ENCODE assay signal across 2 cellular contexts in genomic region chr2:189267925-189268579, GRCh38.
TF ChIP-seq lines count a peak whose summit lies in the region.

No MANE protein-coding gene starts in this region.

TF ChIP-seq in SK-N-SH, 30 proteins besides CTCF, POLR2A, EP300 and RAD21 (continued from another document):
- TF ChIP-seq, protein P1, sequence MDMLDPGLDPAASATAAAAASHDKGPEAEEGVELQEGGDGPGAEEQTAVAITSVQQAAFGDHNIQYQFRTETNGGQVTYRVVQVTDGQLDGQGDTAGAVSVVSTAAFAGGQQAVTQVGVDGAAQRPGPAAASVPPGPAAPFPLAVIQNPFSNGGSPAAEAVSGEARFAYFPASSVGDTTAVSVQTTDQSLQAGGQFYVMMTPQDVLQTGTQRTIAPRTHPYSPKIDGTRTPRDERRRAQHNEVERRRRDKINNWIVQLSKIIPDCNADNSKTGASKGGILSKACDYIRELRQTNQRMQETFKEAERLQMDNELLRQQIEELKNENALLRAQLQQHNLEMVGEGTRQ (IDR thresholded peaks at IDR 0.05; ENCODE audit: borderline replicate concordance, low read depth, low read length): no peak
- TF ChIP-seq FOXJ3 (CRISPR knock-in tag; IDR thresholded peaks at IDR 0.05): no peak
- peak; percentile 23; the same call in 1 of the 2 replicates for TF ChIP-seq TAF1 (IDR thresholded peaks at IDR 0.05; ENCODE audit: borderline replicate concordance, low read depth, low read length)
- no peak for TF ChIP-seq RCOR1 (IDR thresholded peaks at IDR 0.05; ENCODE audit: low read length)
- TF ChIP-seq REST (IDR thresholded peaks at IDR 0.05; ENCODE audit: low read depth, low read length): no peak
- TF ChIP-seq RXRA (IDR thresholded peaks at IDR 0.05; ENCODE audit: borderline replicate concordance, low read depth): 0 out of 2 replicates have a peak, but pooled peaks have one; percentile 10
- TF ChIP-seq YY1 (IDR thresholded peaks at IDR 0.05; ENCODE audit: low read depth): peak; percentile 41; the same call in 1 of the 2 replicates
- TF ChIP-seq MEF2A (IDR thresholded peaks at IDR 0.05; ENCODE audit: borderline replicate concordance, low read depth): peak; percentile 45
- peak; percentile 73; the same call in 1 of the 2 replicates for TF ChIP-seq POLR2AphosphoS5 (IDR thresholded peaks at IDR 0.05; ENCODE audit: low read depth, low read length)
- peak; percentile 70; the same call in 1 of the 2 replicates for TF ChIP-seq TEAD4 (IDR thresholded peaks at IDR 0.05; ENCODE audit: borderline replicate concordance, insufficient read depth)
- no peak for TF ChIP-seq ZBTB33 (IDR thresholded peaks at IDR 0.05; ENCODE audit: borderline replicate concordance, low read depth)
- TF ChIP-seq FOSL2 (IDR thresholded peaks at IDR 0.05; ENCODE audit: borderline replicate concordance, low read depth): peak; percentile 86; the same call in 1 of the 2 replicates
- TF ChIP-seq, protein P2, sequence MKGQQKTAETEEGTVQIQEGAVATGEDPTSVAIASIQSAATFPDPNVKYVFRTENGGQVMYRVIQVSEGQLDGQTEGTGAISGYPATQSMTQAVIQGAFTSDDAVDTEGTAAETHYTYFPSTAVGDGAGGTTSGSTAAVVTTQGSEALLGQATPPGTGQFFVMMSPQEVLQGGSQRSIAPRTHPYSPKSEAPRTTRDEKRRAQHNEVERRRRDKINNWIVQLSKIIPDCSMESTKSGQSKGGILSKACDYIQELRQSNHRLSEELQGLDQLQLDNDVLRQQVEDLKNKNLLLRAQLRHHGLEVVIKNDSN (IDR thresholded peaks at IDR 0.05; ENCODE audit: borderline replicate concordance, low read depth): no peak
- peak; percentile 70 for TF ChIP-seq JUND (IDR thresholded peaks at IDR 0.05)
- no peak for TF ChIP-seq GATA2 (CRISPR knock-in tag; IDR thresholded peaks at IDR 0.05)

TF ChIP-seq in GM23338, 12 proteins besides CTCF, POLR2A, EP300 and RAD21:
- no peak for TF ChIP-seq ZNF462 (CRISPR knock-in tag; IDR thresholded peaks at IDR 0.05)
- no peak for TF ChIP-seq POLR2AphosphoS5 (IDR thresholded peaks at IDR 0.05; ENCODE audit: low read depth)
- TF ChIP-seq NANOG (IDR thresholded peaks at IDR 0.05; ENCODE audit: borderline replicate concordance): no peak
- no peak for TF ChIP-seq CREB1 (CRISPR knock-in tag; IDR thresholded peaks at IDR 0.05; ENCODE audit: low read depth)
- TF ChIP-seq REST (IDR thresholded peaks at IDR 0.05; ENCODE audit: unreplicated experiment): no peak
- no peak for TF ChIP-seq EZH2 (IDR thresholded peaks at IDR 0.05; ENCODE audit: low read depth, unreplicated experiment)
- TF ChIP-seq JUNB (IDR thresholded peaks at IDR 0.05; ENCODE audit: unreplicated experiment): no peak
- TF ChIP-seq ZNF331 (CRISPR knock-in tag; IDR thresholded peaks at IDR 0.05; ENCODE audit: low read depth): no peak
- TF ChIP-seq ETS1 (IDR thresholded peaks at IDR 0.05): no peak
- no peak for TF ChIP-seq STAT1 (IDR thresholded peaks at IDR 0.05; ENCODE audit: unreplicated experiment)
- no peak for TF ChIP-seq ZNF114 (CRISPR knock-in tag; IDR thresholded peaks at IDR 0.05)
